ENCODE assay signal across 21 cellular contexts in the genomic region with DNA sequence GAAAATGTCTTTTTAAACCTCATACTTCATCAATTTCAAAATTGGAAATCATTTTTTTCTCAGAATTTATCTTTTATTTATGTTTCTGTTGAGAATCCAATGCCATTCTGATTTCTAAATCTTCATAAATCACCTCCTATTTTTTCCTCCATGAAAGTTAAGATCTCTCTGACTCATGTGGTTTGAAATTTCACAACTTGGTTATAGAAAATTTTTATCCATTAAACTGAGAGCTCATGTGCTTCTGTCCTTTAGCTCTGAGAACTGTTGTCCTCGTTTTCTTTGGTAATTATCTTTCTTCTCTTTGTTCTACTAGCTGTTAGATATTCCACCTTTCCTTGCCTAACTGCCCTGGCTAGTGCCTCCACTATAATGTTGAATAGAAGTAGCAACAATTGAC. TPM values are rescaled to one million over a fixed set of nuclear protein-coding genes. Genes with fewer than 3 reads are reported as not detected.
DNase-seq lines count a peak whose midpoint lies in the region; ATAC-seq, FAIRE-seq and TF ChIP-seq lines count a peak whose summit lies in the region.
"Had no signal": no experiment of that assay in that cellular context is flagged by ENCODE, and none has a peak within 500 bp of the region (broad histone marks: within the 10 kb centered on the region; RNA-seq: fewer than 3 reads in every experiment).

No MANE protein-coding gene starts in this region.

- no peak overlapping the region for H3K4me3 Mint-ChIP-seq in Calu3 (ENCODE audit: low read depth, unreplicated experiment)
- no peak overlapping the region for H3K4me3 Mint-ChIP-seq in naive thymus-derived CD8-positive, alpha-beta T cell
- H3K4me3 Mint-ChIP-seq: CD4-positive, CD25-positive, alpha-beta regulatory T cell had no signal

- H3K9ac ChIP-seq in endocrine pancreas (ENCODE audit: control insufficient read depth, insufficient read depth, low read length) (no peak overlapping the region), parathyroid adenoma (no peak overlapping the region)

- peaks cover 14% of the 10 kb centered on the region for H3K36me3 Mint-ChIP-seq in Calu3 (ENCODE audit: insufficient read depth, unreplicated experiment)
- H3K36me3 Mint-ChIP-seq in naive thymus-derived CD8-positive, alpha-beta T cell, result peaks cover 0 to 9% (median 0%) of the 10 kb centered on the region in 3 donors
- H3K36me3 Mint-ChIP-seq: CD4-positive, CD25-positive, alpha-beta regulatory T cell had no signal

- no TSS peak for BruUV-seq in Calu3 (replicated peaks; lab: Mats Ljungman, UMichigan)

- H3K27me3 ChIP-seq in endocrine pancreas (ENCODE audit: control insufficient read depth, insufficient read depth, low read length), result no peaks in the 10 kb centered on the region
- no peaks in the 10 kb centered on the region for H3K27me3 ChIP-seq in parathyroid adenoma (ENCODE audit: control insufficient read depth, insufficient read depth, low read length)
- H3K27me3 ChIP-seq: SJCRH30 had no signal

- peak overlapping the region; percentile 79 for H2AFZ ChIP-seq in parathyroid adenoma

- H3K9me3 Mint-ChIP-seq in Calu3 (ENCODE audit: low read depth, unreplicated experiment), result no peaks in the 10 kb centered on the region
- peaks cover 0 to 9% (median 2%) of the 10 kb centered on the region in 9 donors for H3K9me3 Mint-ChIP-seq in naive thymus-derived CD8-positive, alpha-beta T cell

- DNase-seq in A549 (ENCODE audit: low read depth in 1 of 2, low spot score in 1 of 2) (no peak), NCI-H69 (lab: John Stamatoyannopoulos, UW) (peak; percentile 12), Calu3 (no peak), SKM-1 (lab: John Stamatoyannopoulos, UW; ENCODE audit: unreplicated experiment) (no peak)
- no peak for DNase-seq in naive thymus-derived CD8-positive, alpha-beta T cell
- DNase-seq: ACHN; CD4-positive, CD25-positive, alpha-beta regulatory T cell; DMS79; GDM1; H7; KG1; NCI-H1105 treated with DMSO at 0.1 percent for 48 hours; NCI-H1930; NCI-H2171 treated with DMSO at 0.1 percent for 48 hours; NCI-H82; SJCRH30 had no signal

- CTCF ChIA-PET in A549 (lab: Yijun Ruan, JAX), result no interaction called here
- CTCF ChIA-PET in Calu3 (lab: Charles Lee), result no interaction called here

- H3K4me2 ChIP-seq in A549 (no peak overlapping the region), parathyroid adenoma (ENCODE audit: low read length) (no peak overlapping the region)

- no peak for TF ChIP-seq RAD21 in A549 (conservative IDR thresholded peaks at IDR 0.05 in 1 of 2, IDR thresholded peaks at IDR 0.05 in 1 of 2)

- H3K4me1 Mint-ChIP-seq in Calu3 (ENCODE audit: low read depth, unreplicated experiment), result no peaks in the 10 kb centered on the region
- peaks cover 3 to 12% (median 7%) of the 10 kb centered on the region in 4 donors for H3K4me1 Mint-ChIP-seq in naive thymus-derived CD8-positive, alpha-beta T cell

- 7% methylated on average over 1 of the region's 1 CpG for WGBS in A549 (ENCODE audit: missing lambda C conversion rate)

- no peak for ATAC-seq in A549
- no peak for ATAC-seq in GM18868 (IDR thresholded peaks at IDR 0.05; ENCODE audit: unreplicated experiment)
- no peak for ATAC-seq in naive thymus-derived CD8-positive, alpha-beta T cell

- TF ChIP-seq POLR2A in A549 (IDR thresholded peaks at IDR 0.05; ENCODE audit: low read length), result no peak

- TF ChIP-seq CTCF in A549 (IDR thresholded peaks at IDR 0.05) (no peak), parathyroid adenoma (IDR thresholded peaks at IDR 0.05) (no peak), Calu3 (IDR thresholded peaks at IDR 0.05; ENCODE audit: unreplicated experiment) (no peak)

- H3K4me1 ChIP-seq in A549 (no peaks in the 10 kb centered on the region), endocrine pancreas (ENCODE audit: control insufficient read depth, insufficient read depth, low read length) (peaks cover 30% of the 10 kb centered on the region), parathyroid adenoma (peaks cover 26% of the 10 kb centered on the region)
- H3K4me1 ChIP-seq: SJCRH30 had no signal

- TF ChIP-seq EP300 in A549 (IDR thresholded peaks at IDR 0.05), result no peak

- H3K27me3 Mint-ChIP-seq in Calu3 (ENCODE audit: unreplicated experiment), result peaks cover 23% of the 10 kb centered on the region
- H3K27me3 Mint-ChIP-seq in naive thymus-derived CD8-positive, alpha-beta T cell, result peaks cover 23 to 45% (median 30%) of the 10 kb centered on the region in 5 donors

- intact Hi-C loops in Calu3 (cut with micrococcal nuclease; ENCODE audit: unreplicated experiment), result no loop called here

- peaks cover 18% of the 10 kb centered on the region for H3K79me2 ChIP-seq in parathyroid adenoma

- H3K36me3 ChIP-seq in endocrine pancreas (ENCODE audit: control insufficient read depth, insufficient read depth, low read length) (no peaks in the 10 kb centered on the region), parathyroid adenoma (ENCODE audit: control insufficient read depth, insufficient read depth, low read length) (no peaks in the 10 kb centered on the region)
- H3K36me3 ChIP-seq: SJCRH30 had no signal

- POLR2A ChIA-PET in A549 (lab: Yijun Ruan, JAX), result no interaction called here
- POLR2A ChIA-PET in naive thymus-derived CD8-positive, alpha-beta T cell (lab: Charles Lee), result no interaction called here

- H3K27ac ChIP-seq in A549 (no peak overlapping the region), parathyroid adenoma (peak overlapping the region; percentile 91)
- H3K27ac ChIP-seq: RWPE1, SJCRH30 had no signal

- H3K9me3 ChIP-seq in A549, result no peaks in the 10 kb centered on the region
- no peaks in the 10 kb centered on the region for H3K9me3 ChIP-seq in endocrine pancreas (ENCODE audit: control insufficient read depth, low read length)
- no peaks in the 10 kb centered on the region for H3K9me3 ChIP-seq in parathyroid adenoma (ENCODE audit: control insufficient read depth, low read length)
- H3K9me3 ChIP-seq: SJCRH30 had no signal

- H3K4me3 ChIP-seq in A549, result no peak overlapping the region
- H3K4me3 ChIP-seq in endocrine pancreas (ENCODE audit: control insufficient read depth, insufficient read depth, low read length), result peak overlapping the region; percentile 74
- H3K4me3 ChIP-seq in parathyroid adenoma (ENCODE audit: low read depth, low read length), result no peak overlapping the region
- H3K4me3 ChIP-seq: SJCRH30 had no signal

- no peak overlapping the region for H3K27ac Mint-ChIP-seq in Calu3 (ENCODE audit: unreplicated experiment)
- no peak overlapping the region for H3K27ac Mint-ChIP-seq in naive thymus-derived CD8-positive, alpha-beta T cell
- H3K27ac Mint-ChIP-seq: CD4-positive, CD25-positive, alpha-beta regulatory T cell had no signal

- FAIRE-seq in A549 (lab: Jason Lieb, UNC), result peak; percentile 49

TF ChIP-seq in A549, 52 proteins besides CTCF, POLR2A, EP300 and RAD21 (continues in another document):
- TF ChIP-seq JUN (IDR thresholded peaks at IDR 0.05) (no peak), ZC3H11A (IDR thresholded peaks at IDR 0.05) (no peak), MAZ (IDR thresholded peaks at IDR 0.05; ENCODE audit: borderline replicate concordance, low read depth, low read length) (no peak), PHF8 (IDR thresholded peaks at IDR 0.05; ENCODE audit: borderline replicate concordance, low read depth) (no peak), FOXS1 (CRISPR knock-in tag; IDR thresholded peaks at IDR 0.05) (no peak), RNF2 (IDR thresholded peaks at IDR 0.05; ENCODE audit: borderline replicate concordance, low read depth) (no peak), POLR2AphosphoS2 (conservative IDR thresholded peaks at IDR 0.05; ENCODE audit: low read length) (no peak), RCOR1 (IDR thresholded peaks at IDR 0.05; ENCODE audit: low read depth, low read length) (no peak), NFE2L2 (conservative IDR thresholded peaks at IDR 0.05; ENCODE audit: low read length) (no peak), HDAC2 (IDR thresholded peaks at IDR 0.05) (no peak), ATOH8 (CRISPR knock-in tag; IDR thresholded peaks at IDR 0.05; ENCODE audit: low read depth) (no peak), TFCP2L1 (CRISPR knock-in tag; IDR thresholded peaks at IDR 0.05) (no peak), CHD4 (IDR thresholded peaks at IDR 0.05; ENCODE audit: borderline replicate concordance) (no peak), CBX8 (IDR thresholded peaks at IDR 0.05) (no peak), TP53 (CRISPR knock-in tag; IDR thresholded peaks at IDR 0.05) (no peak), HOXB5 (CRISPR knock-in tag; IDR thresholded peaks at IDR 0.05) (no peak)
- TF ChIP-seq, protein P1, sequence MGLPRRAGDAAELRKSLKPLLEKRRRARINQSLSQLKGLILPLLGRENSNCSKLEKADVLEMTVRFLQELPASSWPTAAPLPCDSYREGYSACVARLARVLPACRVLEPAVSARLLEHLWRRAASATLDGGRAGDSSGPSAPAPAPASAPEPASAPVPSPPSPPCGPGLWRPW (IDR thresholded peaks at IDR 0.05), result no peak
- TF ChIP-seq, protein P2, sequence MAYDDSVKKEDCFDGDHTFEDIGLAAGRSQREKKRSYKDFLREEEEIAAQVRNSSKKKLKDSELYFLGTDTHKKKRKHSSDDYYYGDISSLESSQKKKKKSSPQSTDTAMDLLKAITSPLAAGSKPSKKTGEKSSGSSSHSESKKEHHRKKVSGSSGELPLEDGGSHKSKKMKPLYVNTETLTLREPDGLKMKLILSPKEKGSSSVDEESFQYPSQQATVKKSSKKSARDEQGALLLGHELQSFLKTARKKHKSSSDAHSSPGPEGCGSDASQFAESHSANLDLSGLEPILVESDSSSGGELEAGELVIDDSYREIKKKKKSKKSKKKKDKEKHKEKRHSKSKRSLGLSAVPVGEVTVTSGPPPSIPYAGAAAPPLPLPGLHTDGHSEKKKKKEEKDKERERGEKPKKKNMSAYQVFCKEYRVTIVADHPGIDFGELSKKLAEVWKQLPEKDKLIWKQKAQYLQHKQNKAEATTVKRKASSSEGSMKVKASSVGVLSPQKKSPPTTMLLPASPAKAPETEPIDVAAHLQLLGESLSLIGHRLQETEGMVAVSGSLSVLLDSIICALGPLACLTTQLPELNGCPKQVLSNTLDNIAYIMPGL (CRISPR knock-in tag; IDR thresholded peaks at IDR 0.05; ENCODE audit: borderline replicate concordance), result no peak

RNA-seq across cellular contexts. Expression of gene RNF180, which starts 1.5 kb away (rescaled TPM):
- polyA plus RNA-seq in A549 (2011; rRNA removed), result 0.32 and 0.50 TPM in 2 replicates
- 0.04 and 0.10 TPM in 2 replicates for polyA plus RNA-seq in A549 (2012; cell fraction: cytosol; rRNA removed)
- polyA plus RNA-seq in A549 (2012; cell fraction: nucleus; rRNA removed), result 0.05 and 0.07 TPM in 2 replicates
- 0.14 to 0.24 TPM (median 0.21 TPM) in 3 replicates for polyA plus RNA-seq in A549 (2017; fragmentation: RNase III; extraction: RNeasy Plus Mini Kit Qiagen cat#74134 plus additional on column Dnase treatment)
- polyA minus RNA-seq in A549 (2011; rRNA and poly(A)+ RNA removed), result 0.15 and 0.37 TPM in 2 replicates
- total RNA-seq in Calu3 (2022), result 2.1 and 2.4 TPM in 2 replicates
- not detected for total RNA-seq in naive thymus-derived CD8-positive, alpha-beta T cell
- not detected for polyA plus RNA-seq in naive thymus-derived CD8-positive, alpha-beta T cell
- total RNA-seq: CD4-positive, CD25-positive, alpha-beta regulatory T cell; OCI-LY7 had no signal
- polyA plus RNA-seq: CD4-positive, CD25-positive, alpha-beta regulatory T cell had no signal
